Comparison of ENCODE assay signal across 8 cellular contexts in genomic region chr12:51217133-51217967, GRCh38. TPM values are rescaled to one million over a fixed set of nuclear protein-coding genes. Genes with fewer than 3 reads are reported as not detected.
DNase-seq lines count a peak whose midpoint lies in the region; ATAC-seq, FAIRE-seq and TF ChIP-seq lines count a peak whose summit lies in the region.

No MANE protein-coding gene starts in this region.

- no peaks in the 10 kb centered on the region for H3K9me1 ChIP-seq in endothelial cell of umbilical vein (replicated peaks; ENCODE audit: control insufficient read depth, extremely low read depth, insufficient read depth, low read length)

- intact Hi-C loops in endothelial cell of umbilical vein (cut with micrococcal nuclease) = loop anchor here (5.0 kb wide), 2 partner anchors 55 to 135 kb away; partner anchors contain the start of genes CSRNP2 and SMAGP
- intact Hi-C loops in mucosa of descending colon (cut with DNase I, micrococcal nuclease) = no loop called here

- in situ Hi-C loops in GM23248 (cut with MboI) = no loop called here

- CTCF ChIA-PET in endothelial cell of umbilical vein (lab: Charles Lee) = interaction anchor here (0.5 to 2.4 kb wide), 21 partner anchors 13 to 685 kb away, joined by 3 to 27 read pairs (median 4); partner anchors contain the start of genes DAZAP2 and SMAGP

- no peak for FAIRE-seq in endothelial cell of umbilical vein (lab: Jason Lieb, UNC)

- no TSS peak for BruUV-seq in endothelial cell of umbilical vein (replicated peaks; lab: Mats Ljungman, UMichigan)

- POLR2A ChIA-PET in endothelial cell of umbilical vein (lab: Charles Lee) = interaction anchor here (0.5 to 1.6 kb wide), 13 partner anchors 17 to 691 kb away, joined by 3 to 9 read pairs (median 4); partner anchors contain the start of genes CSRNP2 and TFCP2

- dilution Hi-C loops in endothelial cell of umbilical vein (cut with MboI; ENCODE audit: extremely low pct_ligation_motif_present, low sequenced_read_pairs) = no loop called here

- DNase-seq in EL = peak; percentile 29
- peak; percentile 64 for DNase-seq in GM23248
- DNase-seq in NCI-H2107 (lab: John Stamatoyannopoulos, UW) = peak; percentile 16
- peak; percentile 48 for DNase-seq in activated T-cell treated with anti-CD3 and anti-CD28 coated beads for 1 hour (ENCODE audit: low read depth)
- DNase-seq in endothelial cell of umbilical vein (ENCODE audit: low read depth, low spot score) = peak; percentile 36
- DNase-seq in mucosa of descending colon = peak; percentile 55 to 82 (median 71)
- peak; percentile 56 for DNase-seq in stimulated activated naive CD8-positive, alpha-beta T cell treated with anti-CD3 and anti-CD28 coated beads, Interleukin-15, Interleukin-2, amounts not matched to agents 100 U/mL and 50 U/mL, for 24 hours
- no peak for DNase-seq in COLO829 (ENCODE audit: low spot score)

- H3K4me3 ChIP-seq in GM23248 = peak overlapping the region; percentile 92
- H3K4me3 ChIP-seq in endothelial cell of umbilical vein (replicated peaks in 1 of 3; ENCODE audit: insufficient read depth in 1 of 3, low read depth in 1 of 3, low read length in 3 of 3) = peak overlapping the region; percentile 60 to 89 (median 63)
- peak overlapping the region; percentile 40 for H3K4me3 ChIP-seq in mucosa of descending colon

- TF ChIP-seq CTCF in endothelial cell of umbilical vein (IDR thresholded peaks at IDR 0.05; ENCODE audit: extremely low read depth in 1 of 2, insufficient read depth in 1 of 2, low read depth in 1 of 2, low read length in 2 of 2) (peak in 1 of 2 donors; percentile 46), mucosa of descending colon (IDR thresholded peaks at IDR 0.05) (no peak)

- H3K4me2 ChIP-seq in GM23248 (ENCODE audit: unreplicated experiment) = peak overlapping the region; percentile 92
- H3K4me2 ChIP-seq in endothelial cell of umbilical vein (ENCODE audit: insufficient read depth, low read length) = peak overlapping the region; percentile 54

- H3K9me3 ChIP-seq in GM23248 (ENCODE audit: low read depth) (no peaks in the 10 kb centered on the region), endothelial cell of umbilical vein (replicated peaks; ENCODE audit: control insufficient read depth, insufficient read depth, low read length) (no peaks in the 10 kb centered on the region), mucosa of descending colon (no peaks in the 10 kb centered on the region)

- H3K9me2 ChIP-seq in GM23248 (ENCODE audit: insufficient read depth) = no peaks in the 10 kb centered on the region

- no peaks in the 10 kb centered on the region for H3K36me3 ChIP-seq in GM23248 (ENCODE audit: low read depth)
- H3K36me3 ChIP-seq in endothelial cell of umbilical vein (ENCODE audit: control insufficient read depth in 2 of 2, extremely low read depth in 1 of 2, insufficient read depth in 2 of 2, low read length in 2 of 2) = no peaks in the 10 kb centered on the region
- H3K36me3 ChIP-seq in mucosa of descending colon (ENCODE audit: low read depth) = no peaks in the 10 kb centered on the region

- H3K27ac ChIP-seq in GM23248 = no peak overlapping the region
- H3K27ac ChIP-seq in endothelial cell of umbilical vein (ENCODE audit: insufficient read depth, low read depth, low read length) = peak overlapping the region; percentile 55

- H3K4me1 ChIP-seq in GM23248 (ENCODE audit: insufficient read depth) (0 out of 2 replicates have a peak, but pooled peaks cover 5% of the 10 kb centered on the region), endothelial cell of umbilical vein (ENCODE audit: control insufficient read depth, extremely low read depth, insufficient read depth, low read length) (peaks cover 16% of the 10 kb centered on the region), mucosa of descending colon (ENCODE audit: low read depth) (peaks cover 12% of the 10 kb centered on the region)

- peak overlapping the region; percentile 99 for H2AFZ ChIP-seq in GM23248
- peak overlapping the region; percentile 72 for H2AFZ ChIP-seq in endothelial cell of umbilical vein (ENCODE audit: low read depth, low read length)

- 1 to 3% methylated on average over 16 to 77 of the region's 81 CpGs for WGBS in GM23248 (ENCODE audit: low coverage in 1 of 2, low lambda C conversion rate in 2 of 2, missing lambda C conversion rate in 2 of 2), 2 experiments

- H3K79me2 ChIP-seq in GM23248 (ENCODE audit: insufficient read depth) = no peaks in the 10 kb centered on the region
- no peaks in the 10 kb centered on the region for H3K79me2 ChIP-seq in endothelial cell of umbilical vein (ENCODE audit: control insufficient read depth, insufficient read depth, low read length)

- H3F3A ChIP-seq in GM23248 (ENCODE audit: insufficient read depth) = peaks cover 8% of the 10 kb centered on the region

- peak overlapping the region; percentile 89 for H3K9ac ChIP-seq in GM23248
- H3K9ac ChIP-seq in endothelial cell of umbilical vein (replicated peaks; ENCODE audit: extremely low read depth, insufficient read depth, low read length) = peak overlapping the region; percentile 80

- ATAC-seq in mucosa of descending colon = peak; percentile 52
- ATAC-seq in stimulated activated naive CD8-positive, alpha-beta T cell treated with anti-CD3 and anti-CD28 coated beads, Interleukin-15, Interleukin-2, amounts not matched to agents 100 U/mL and 50 U/mL, for 24 hours = peak; percentile 30

- no peaks in the 10 kb centered on the region for H4K20me1 ChIP-seq in GM23248 (ENCODE audit: insufficient read depth)
- H4K20me1 ChIP-seq in endothelial cell of umbilical vein (replicated peaks; ENCODE audit: control insufficient read depth, extremely low read depth, insufficient read depth, low read length) = no peaks in the 10 kb centered on the region

- H3K27me3 ChIP-seq in GM23248 (replicated peaks; ENCODE audit: insufficient read depth) (no peaks in the 10 kb centered on the region), endothelial cell of umbilical vein (ENCODE audit: control insufficient read depth in 2 of 2, insufficient read depth in 2 of 2, low read length in 2 of 2) (no peaks in the 10 kb centered on the region)

- no peak for TF ChIP-seq POLR2A in endothelial cell of umbilical vein (IDR thresholded peaks at IDR 0.05; ENCODE audit: low read depth, low read length)

TF ChIP-seq in endothelial cell of umbilical vein, 7 proteins besides CTCF, POLR2A, EP300 and RAD21 (continues in another document):
- TF ChIP-seq GATA2 (IDR thresholded peaks at IDR 0.05; ENCODE audit: insufficient read depth, insufficient read length, low read depth, low read length) = no peak

RNA-seq across cellular contexts. Expression of gene POU6F1, which starts 0.5 kb away (rescaled TPM):
- 1.0 and 3.0 TPM in 2 replicates for total RNA-seq in GM23248 (2014; rRNA removed; shearing (Covaris generic))
- 1.8 and 2.4 TPM in 2 replicates for polyA plus RNA-seq in GM23248 (2016; fragmentation: Nextera tagmentation; extraction: Ambion mirVana)
- total RNA-seq in endothelial cell of umbilical vein = 14.4 and 17.5 TPM in 2 replicates
- 5.4 and 6.4 TPM in 2 replicates for polyA plus RNA-seq in endothelial cell of umbilical vein
- 3.1 and 4.3 TPM in 2 replicates for polyA plus RNA-seq in endothelial cell of umbilical vein (2011; cell fraction: cytosol; rRNA removed)
- 13.3 and 18.1 TPM in 2 replicates for polyA plus RNA-seq in endothelial cell of umbilical vein (2011; cell fraction: nucleus; rRNA removed)
- polyA plus RNA-seq in endothelial cell of umbilical vein (2012) = 4.3 and 6.7 TPM in 2 replicates
- 4.0 and 5.6 TPM in 2 replicates for polyA minus RNA-seq in endothelial cell of umbilical vein
- polyA minus RNA-seq in endothelial cell of umbilical vein (2011; cell fraction: cytosol; rRNA and poly(A)+ RNA removed) = 5.1 TPM
- 6.8 and 7.0 TPM in 2 replicates for polyA minus RNA-seq in endothelial cell of umbilical vein (2011; cell fraction: nucleus; rRNA and poly(A)+ RNA removed)
- 10 to 100 TPM in 1 of 3 donors, 1 to 10 TPM in 2; 3.9 to 21.4 (median 5.1) TPM for total RNA-seq in mucosa of descending colon

RNA-seq across cellular contexts. Expression of gene DAZAP2, which starts 21.3 kb away (rescaled TPM):
- 145 and 150 TPM in 2 replicates for total RNA-seq in GM23248 (2014; rRNA removed; shearing (Covaris generic))
- polyA plus RNA-seq in GM23248 (2016; fragmentation: Nextera tagmentation; extraction: Ambion mirVana) (216 and 228 TPM in 2 replicates), endothelial cell of umbilical vein (497 and 614 TPM in 2 replicates)
- total RNA-seq in endothelial cell of umbilical vein (177 TPM in 2 replicates), mucosa of descending colon (100 to 1,000 TPM; 211 to 334 (median 329) TPM)
- polyA plus RNA-seq in endothelial cell of umbilical vein (2011; cell fraction: cytosol; rRNA removed) = 363 and 410 TPM in 2 replicates
- 196 and 220 TPM in 2 replicates for polyA plus RNA-seq in endothelial cell of umbilical vein (2011; cell fraction: nucleus; rRNA removed)
- polyA plus RNA-seq in endothelial cell of umbilical vein (2012) = 238 and 242 TPM in 2 replicates
- 443 and 505 TPM in 2 replicates for polyA minus RNA-seq in endothelial cell of umbilical vein
- 151 TPM for polyA minus RNA-seq in endothelial cell of umbilical vein (2011; cell fraction: cytosol; rRNA and poly(A)+ RNA removed)
- 81.2 and 97.2 TPM in 2 replicates for polyA minus RNA-seq in endothelial cell of umbilical vein (2011; cell fraction: nucleus; rRNA and poly(A)+ RNA removed)

RNA-seq across cellular contexts. Expression of gene TFCP2, which starts 44.4 kb away (rescaled TPM):
- 9.0 and 20.2 TPM in 2 replicates for total RNA-seq in GM23248 (2014; rRNA removed; shearing (Covaris generic))
- polyA plus RNA-seq in GM23248 (2016; fragmentation: Nextera tagmentation; extraction: Ambion mirVana) (10.8 and 12.4 TPM in 2 replicates), endothelial cell of umbilical vein (7.1 and 10.2 TPM in 2 replicates)
- total RNA-seq in endothelial cell of umbilical vein (24.9 and 28.6 TPM in 2 replicates), mucosa of descending colon (10 to 100 TPM; 28.3 to 31.4 (median 28.4) TPM)
- polyA plus RNA-seq in endothelial cell of umbilical vein (2011; cell fraction: cytosol; rRNA removed) = 14.5 and 15.9 TPM in 2 replicates
- 15.9 and 19.6 TPM in 2 replicates for polyA plus RNA-seq in endothelial cell of umbilical vein (2011; cell fraction: nucleus; rRNA removed)
- 21.2 and 23.0 TPM in 2 replicates for polyA plus RNA-seq in endothelial cell of umbilical vein (2012)
- 10.6 and 13.1 TPM in 2 replicates for polyA minus RNA-seq in endothelial cell of umbilical vein
- polyA minus RNA-seq in endothelial cell of umbilical vein (2011; cell fraction: cytosol; rRNA and poly(A)+ RNA removed) = 8.3 TPM
- 8.0 and 11.6 TPM in 2 replicates for polyA minus RNA-seq in endothelial cell of umbilical vein (2011; cell fraction: nucleus; rRNA and poly(A)+ RNA removed)

RNA-seq across cellular contexts. Expression of gene SMAGP, which starts 52.9 kb away (rescaled TPM):
- total RNA-seq in GM23248 (2014; rRNA removed; shearing (Covaris generic)) = 18.2 and 18.8 TPM in 2 replicates
- polyA plus RNA-seq in GM23248 (2016; fragmentation: Nextera tagmentation; extraction: Ambion mirVana) (35.0 and 41.0 TPM in 2 replicates), endothelial cell of umbilical vein (17.3 and 21.4 TPM in 2 replicates)
- total RNA-seq in endothelial cell of umbilical vein (26.2 and 29.1 TPM in 2 replicates), mucosa of descending colon (10 to 100 TPM; 35.0 to 88.6 (median 85.6) TPM)
- 28.6 and 31.2 TPM in 2 replicates for polyA plus RNA-seq in endothelial cell of umbilical vein (2011; cell fraction: cytosol; rRNA removed)
- polyA plus RNA-seq in endothelial cell of umbilical vein (2011; cell fraction: nucleus; rRNA removed) = 14.3 and 15.7 TPM in 2 replicates
- polyA plus RNA-seq in endothelial cell of umbilical vein (2012) = 27.2 and 45.2 TPM in 2 replicates
- polyA minus RNA-seq in endothelial cell of umbilical vein = 13.6 and 14.7 TPM in 2 replicates
- polyA minus RNA-seq in endothelial cell of umbilical vein (2011; cell fraction: cytosol; rRNA and poly(A)+ RNA removed) = 10.1 TPM
- polyA minus RNA-seq in endothelial cell of umbilical vein (2011; cell fraction: nucleus; rRNA and poly(A)+ RNA removed) = 5.5 and 8.9 TPM in 2 replicates

Comparison
In these comparisons a context has a peak if more than half of its experiments do, and no peak if none do; other contexts are left out.
1. H3K4me3 ChIP-seq: peak in every context shown above with its lines; median percentile 92 in GM23248; 63 in endothelial cell of umbilical vein; 40 in mucosa of descending colon.